In genomic region chr19:1020868-1021425, GRCh38 we compare ENCODE assay signal across 8 cellular contexts. TPM values are rescaled to one million over a fixed set of nuclear protein-coding genes. Genes with fewer than 3 reads are reported as not detected.
A peak's percentile ranks its signal among the peaks of the same experiment; 100 is the strongest.
DNase-seq lines count a peak whose midpoint lies in the region; ATAC-seq, FAIRE-seq and TF ChIP-seq lines count a peak whose summit lies in the region.

TSS of gene TMEM259 (minus strand) at chr19:1021123. CDS start at chr19:1020996, 127 bp downstream.

- DNase-seq in AG09309 (ENCODE audit: low read depth) (peak; percentile 88), NCI-H345 (lab: John Stamatoyannopoulos, UW) (peak; percentile 97), WTC11 (ENCODE audit: low spot score) (peak; percentile 96), bronchial epithelial cell (ENCODE audit: low read depth) (peak; percentile 84), iPS-NIHi7 (ENCODE audit: extremely low spot score) (peak; percentile 95), smooth muscle cell (lab: John Stamatoyannopoulos, UW; ENCODE audit: unreplicated experiment) (peak; percentile 87)

- peaks cover 25% of the 10 kb centered on the region for H3K4me1 Mint-ChIP-seq in WTC11

- no peak within 1 kb of the TSS for H2AFZ ChIP-seq in smooth muscle cell (ENCODE audit: low read depth)

- H3K9me3 ChIP-seq in smooth muscle cell (replicated peaks; ENCODE audit: low read depth), result no peaks in the 10 kb centered on the region

- H3K27ac ChIP-seq in smooth muscle cell (ENCODE audit: low read depth), result peak within 1 kb of the TSS; percentile 95

- H3F3A ChIP-seq in smooth muscle cell (ENCODE audit: low read depth), result peaks cover 12% of the 10 kb centered on the region

- H3K27me3 Mint-ChIP-seq in WTC11 (ENCODE audit: low read depth), result no peaks in the 10 kb centered on the region

- H3K27me3 ChIP-seq in bronchial epithelial cell (ENCODE audit: control insufficient read depth, insufficient read depth, low read length) (no peaks in the 10 kb centered on the region), smooth muscle cell (ENCODE audit: low read depth) (no peaks in the 10 kb centered on the region)

- TF ChIP-seq CTCF in AG09309 (IDR thresholded peaks at IDR 0.05; ENCODE audit: control insufficient read depth, insufficient read depth, low read depth, low read length, missing control alignments), result no peak
- TF ChIP-seq CTCF in WTC11 (IDR thresholded peaks at IDR 0.05), result no peak
- TF ChIP-seq CTCF in bronchial epithelial cell (IDR thresholded peaks at IDR 0.05; ENCODE audit: insufficient read depth, low read length, severe bottlenecking), result no peak
- TF ChIP-seq CTCF in smooth muscle cell (IDR thresholded peaks at IDR 0.05; ENCODE audit: borderline replicate concordance, insufficient read depth, poor library complexity, severe bottlenecking), result no peak

- H3K4me2 ChIP-seq in smooth muscle cell, result peak within 1 kb of the TSS; percentile 96

- H3K79me2 ChIP-seq in smooth muscle cell (ENCODE audit: low read depth), result peaks cover 48% of the 10 kb centered on the region

- H3K36me3 Mint-ChIP-seq in WTC11, result no peaks in the 10 kb centered on the region

- CTCF ChIA-PET in WTC11 (lab: Charles Lee), result interaction anchor here (0.6 to 1.8 kb wide), 3 partner anchors 15 to 224 kb away, joined by 3 to 5 read pairs (median 3); no protein-coding TSS in a partner anchor

- H3K4me3 Mint-ChIP-seq in WTC11, result peak within 1 kb of the TSS; percentile 83

- H3K4me1 ChIP-seq in smooth muscle cell (ENCODE audit: low read depth), result peaks cover 29% of the 10 kb centered on the region

- FAIRE-seq in bronchial epithelial cell (lab: Jason Lieb, UNC), result no peak

- H3K9me3 Mint-ChIP-seq in WTC11, result no peaks in the 10 kb centered on the region

- POLR2A ChIA-PET in WTC11 (lab: Charles Lee), result interaction anchor here (0.7 kb wide), 2 partner anchors 19 to 22 kb away, joined by 3 read pairs; partner anchors contain the start of gene ABCA7

- H3K9ac ChIP-seq in smooth muscle cell (ENCODE audit: low read depth), result peak within 1 kb of the TSS; percentile 97

- WGBS in smooth muscle cell (ENCODE audit: low lambda C conversion rate), result under 1% methylated on average over 44 of the region's 68 CpGs

- H3K4me3 ChIP-seq in AG09309 (ENCODE audit: control insufficient read depth, low read depth, low read length), result peak within 1 kb of the TSS; percentile 93
- H3K4me3 ChIP-seq in bronchial epithelial cell (ENCODE audit: low read depth, low read length), result peak within 1 kb of the TSS; percentile 74
- H3K4me3 ChIP-seq in smooth muscle cell, result peak within 1 kb of the TSS; percentile 87

- H3K36me3 ChIP-seq in bronchial epithelial cell (ENCODE audit: control insufficient read depth, insufficient read depth, low read length), result peaks cover 5% of the 10 kb centered on the region
- H3K36me3 ChIP-seq in smooth muscle cell (ENCODE audit: low read depth), result no peaks in the 10 kb centered on the region

- H3K27ac Mint-ChIP-seq in WTC11, result peak within 1 kb of the TSS; percentile 100

- H4K20me1 ChIP-seq in smooth muscle cell (ENCODE audit: low read depth), result peaks cover 47% of the 10 kb centered on the region

- peak; percentile 72 for ATAC-seq in GM19023 (IDR thresholded peaks at IDR 0.05; ENCODE audit: unreplicated experiment)
- peak; percentile 81 for ATAC-seq in HG03196 (IDR thresholded peaks at IDR 0.05; ENCODE audit: unreplicated experiment)
- peak; percentile 52 for ATAC-seq in WTC11

TF ChIP-seq in WTC11, 78 proteins besides CTCF, POLR2A, EP300 and RAD21 (continues in another document):
- peak; percentile 36; the same call in 1 of the 2 replicates for TF ChIP-seq HMGXB4 (CRISPR knock-in tag; IDR thresholded peaks at IDR 0.05)
- peak; percentile 100 for TF ChIP-seq ZNF423 (CRISPR knock-in tag; IDR thresholded peaks at IDR 0.05)
- TF ChIP-seq ARID4B (CRISPR knock-in tag; IDR thresholded peaks at IDR 0.05; ENCODE audit: borderline replicate concordance), result 0 out of 2 replicates have a peak, but pooled peaks have one; percentile 11
- TF ChIP-seq IRF1 (CRISPR knock-in tag; IDR thresholded peaks at IDR 0.05), result peak; percentile 39; the same call in 1 of the 2 replicates
- TF ChIP-seq NFE2L1 (CRISPR knock-in tag; IDR thresholded peaks at IDR 0.05), result peak; percentile 19; the same call in 1 of the 2 replicates
- 0 out of 2 replicates have a peak, but pooled peaks have one; percentile 18 for TF ChIP-seq ESRRA (CRISPR knock-in tag; IDR thresholded peaks at IDR 0.05; ENCODE audit: borderline replicate concordance)
- no peak for TF ChIP-seq E2F1 (CRISPR knock-in tag; IDR thresholded peaks at IDR 0.05)

RNA-seq across cellular contexts. Expression of gene TMEM259, which starts in this region (rescaled TPM):
- 176 to 202 TPM (median 191 TPM) in 3 replicates for total RNA-seq in WTC11 (2021)
- 54.8 and 65.9 TPM in 2 replicates for total RNA-seq in bronchial epithelial cell
- total RNA-seq in smooth muscle cell, result 112 and 133 TPM in 2 replicates
- 232 and 301 TPM in 2 replicates for polyA plus RNA-seq in smooth muscle cell

Comparison
In these comparisons a context has a peak if more than half of its experiments do, and no peak if none do; other contexts are left out.
1. Peak in every context shown above with its lines: DNase-seq, ATAC-seq, H3K4me3 ChIP-seq and H3K27ac ChIP-seq.